Comparison of ENCODE assay signal across 7 cellular contexts in the genomic region with DNA sequence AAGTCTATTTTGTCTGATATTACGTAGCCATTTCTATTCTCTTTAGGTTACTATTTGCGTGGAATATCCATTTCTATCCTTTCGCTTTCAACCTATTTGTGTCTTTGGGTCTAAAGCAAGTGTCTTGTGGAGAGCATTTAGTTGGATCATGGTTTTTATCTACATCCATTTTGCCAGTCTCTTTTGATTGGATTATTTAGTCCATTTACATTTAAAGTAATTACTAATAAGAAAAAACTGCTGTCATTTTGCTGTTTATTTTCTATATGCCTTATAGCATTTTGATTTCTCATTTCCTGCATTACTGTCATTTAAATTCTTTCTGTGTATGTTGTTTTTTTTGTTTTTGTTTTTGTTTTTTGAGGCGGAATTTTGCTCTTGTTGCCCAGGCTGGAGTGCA.
"Had no signal": no experiment of that assay in that cellular context is flagged by ENCODE, and none has a peak within 500 bp of the region (broad histone marks: within the 10 kb centered on the region; RNA-seq: fewer than 3 reads in every experiment).

No MANE protein-coding gene starts in this region.

- DNase-seq: IMR-90, KBM-7, KG1 had no signal

- H3K4me3 Mint-ChIP-seq: IgD-negative memory B cell had no signal

- H3K27me3 Mint-ChIP-seq: IgD-negative memory B cell had no signal

- H3K4me1 Mint-ChIP-seq: IgD-negative memory B cell had no signal

- H3K27ac ChIP-seq: HL-60 had no signal

- ATAC-seq: HepG2 had no signal

- H3K27ac Mint-ChIP-seq: IgD-negative memory B cell had no signal

- FAIRE-seq: HepG2, HTR-8/SVneo had no signal
